1 cellular context compared by ENCODE assay signal in genomic region chr2:216111122-216111521, GRCh38.
TF ChIP-seq lines count a peak whose summit lies in the region.

No MANE protein-coding gene starts in this region.

TF ChIP-seq in HepG2, 621 proteins besides CTCF, POLR2A, EP300 and RAD21:
- TF ChIP-seq BCL3 (CRISPR knock-in tag; IDR thresholded peaks at IDR 0.05) (no peak), ZNF121 (CRISPR knock-in tag; IDR thresholded peaks at IDR 0.05) (peak; percentile 86)
TF ChIP-seq in HepG2: peak in this region for 1.
